Comparison of ENCODE assay signal across 18 cellular contexts in the genomic region with DNA sequence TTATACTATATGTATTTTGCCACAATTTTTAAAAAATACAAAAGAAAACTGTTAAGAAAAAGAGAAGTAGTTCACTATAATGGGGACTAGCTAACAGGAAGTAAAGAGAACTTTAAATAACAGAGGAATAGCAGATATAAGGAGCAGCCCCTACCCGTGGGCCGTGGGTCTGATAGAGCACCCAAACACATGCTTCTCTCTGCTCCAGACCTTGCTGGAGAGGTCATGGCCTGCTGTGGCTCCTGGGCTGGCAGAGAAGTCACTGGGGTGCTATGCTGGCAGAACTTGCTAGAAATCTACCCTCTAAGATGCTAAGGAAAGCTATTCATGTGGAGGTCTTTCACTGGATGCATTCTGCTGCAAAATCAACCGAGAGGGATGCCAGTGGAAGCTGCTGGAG. TPM values are rescaled to one million over a fixed set of nuclear protein-coding genes. Genes with fewer than 3 reads are reported as not detected.
A peak's percentile ranks its signal among the peaks of the same experiment; 100 is the strongest.
DNase-seq lines count a peak whose midpoint lies in the region; TF ChIP-seq lines count a peak whose summit lies in the region.
"Had no signal": no experiment of that assay in that cellular context is flagged by ENCODE, and none has a peak within 500 bp of the region (broad histone marks: within the 10 kb centered on the region; RNA-seq: fewer than 3 reads in every experiment).

No MANE protein-coding gene starts in this region.

- H3K4me3 ChIP-seq in Karpas-422 (ENCODE audit: low read length): peak overlapping the region; percentile 29
- no peak overlapping the region for H3K4me3 ChIP-seq in neutrophil (ENCODE audit: low read depth in 1 of 2, low read length in 1 of 2)

- peak overlapping the region; percentile 56 for H3K4me3 Mint-ChIP-seq in activated CD4-positive, alpha-beta T cell treated with anti-CD3 and anti-CD28 coated beads, Interleukin-2, amount 10 ng/mL, durations not matched to agents 7 days and 5 days
- peak overlapping the region; percentile 73 for H3K4me3 Mint-ChIP-seq in activated T-helper 1 cell treated with anti-CD3 and anti-CD28 coated beads, Interleukin-12 subunit alpha, Interleukin-12 subunit beta, Interleukin-2, Interleukin-4 antibody, amounts not matched to agents 30 ng/mL and 10 ng/mL and 1 ng/mL, durations not matched to agents 14 hours and 24 hours and 36 hours
- H3K4me3 Mint-ChIP-seq: type B pancreatic cell had no signal

- H3K9me2 ChIP-seq in Karpas-422 (replicated peaks; ENCODE audit: insufficient read depth, low read length): no peaks in the 10 kb centered on the region

- H3K36me3 ChIP-seq in Karpas-422 (ENCODE audit: insufficient read depth, low read length) (peaks cover 12% of the 10 kb centered on the region; the same call in 1 of the 2 replicates), neutrophil (no peaks in the 10 kb centered on the region)

- peak overlapping the region; percentile 52 for H3K9ac ChIP-seq in Karpas-422 (ENCODE audit: low read length)

- POLR2A ChIA-PET in activated CD4-positive, alpha-beta T cell treated with anti-CD3 and anti-CD28 coated beads, Interleukin-2, amount 10 ng/mL, durations not matched to agents 7 days and 5 days (lab: Charles Lee): no interaction called here

- intact Hi-C loops in activated T-helper 1 cell treated with anti-CD3 and anti-CD28 coated beads, Interleukin-12 subunit alpha, Interleukin-12 subunit beta, Interleukin-2, Interleukin-4 antibody, amounts not matched to agents 30 ng/mL and 10 ng/mL and 1 ng/mL, durations not matched to agents 14 hours and 24 hours and 36 hours (cut with micrococcal nuclease): no loop called here

- peak overlapping the region; percentile 68 for H3K27ac ChIP-seq in Karpas-422 (ENCODE audit: low read length)
- peak overlapping the region; percentile 86 for H3K27ac ChIP-seq in neutrophil
- H3K27ac ChIP-seq: HL-60, RWPE1 had no signal

- peak overlapping the region; percentile 71 for H3K27ac Mint-ChIP-seq in activated CD4-positive, alpha-beta T cell treated with anti-CD3 and anti-CD28 coated beads, Interleukin-2, amount 10 ng/mL, durations not matched to agents 7 days and 5 days
- H3K27ac Mint-ChIP-seq in activated T-helper 1 cell treated with anti-CD3 and anti-CD28 coated beads, Interleukin-12 subunit alpha, Interleukin-12 subunit beta, Interleukin-2, Interleukin-4 antibody, amounts not matched to agents 30 ng/mL and 10 ng/mL and 1 ng/mL, durations not matched to agents 14 hours and 24 hours and 36 hours: peak overlapping the region; percentile 85
- H3K27ac Mint-ChIP-seq: type B pancreatic cell had no signal

- peaks cover 74% of the 10 kb centered on the region for H3K36me3 Mint-ChIP-seq in activated CD4-positive, alpha-beta T cell treated with anti-CD3 and anti-CD28 coated beads, Interleukin-2, amount 10 ng/mL, durations not matched to agents 7 days and 5 days (ENCODE audit: low read depth)
- peaks cover 22% of the 10 kb centered on the region for H3K36me3 Mint-ChIP-seq in activated T-helper 1 cell treated with anti-CD3 and anti-CD28 coated beads, Interleukin-12 subunit alpha, Interleukin-12 subunit beta, Interleukin-2, Interleukin-4 antibody, amounts not matched to agents 30 ng/mL and 10 ng/mL and 1 ng/mL, durations not matched to agents 14 hours and 24 hours and 36 hours (ENCODE audit: low read depth)
- H3K36me3 Mint-ChIP-seq: type B pancreatic cell had no signal

- H3K4me2 ChIP-seq in Karpas-422 (ENCODE audit: low read depth, low read length, poor library complexity, severe bottlenecking): peak overlapping the region; percentile 65

- no peaks in the 10 kb centered on the region for H3K9me3 Mint-ChIP-seq in activated CD4-positive, alpha-beta T cell treated with anti-CD3 and anti-CD28 coated beads, Interleukin-2, amount 10 ng/mL, durations not matched to agents 7 days and 5 days
- H3K9me3 Mint-ChIP-seq in activated T-helper 1 cell treated with anti-CD3 and anti-CD28 coated beads, Interleukin-12 subunit alpha, Interleukin-12 subunit beta, Interleukin-2, Interleukin-4 antibody, amounts not matched to agents 30 ng/mL and 10 ng/mL and 1 ng/mL, durations not matched to agents 14 hours and 24 hours and 36 hours: no peaks in the 10 kb centered on the region
- H3K9me3 Mint-ChIP-seq: type B pancreatic cell had no signal

- no peak for TF ChIP-seq CTCF in neutrophil (IDR thresholded peaks at IDR 0.05)

- DNase-seq in activated CD4-positive, alpha-beta T cell treated with anti-CD3 and anti-CD28 coated beads, Interleukin-2, amount 10 ng/mL, durations not matched to agents 7 days and 5 days: no peak
- no peak for DNase-seq in activated CD4-positive, alpha-beta T cell treated with anti-CD3 and anti-CD28 coated beads, Interleukin-2, amount 50 U/mL, for 1 hour
- DNase-seq in Karpas-422 (peak; percentile 59), HuH-7 (ENCODE audit: low spot score) (no peak), NCI-H2196 (lab: John Stamatoyannopoulos, UW; ENCODE audit: unreplicated experiment) (no peak), cerebellar cortex (ENCODE audit: low spot score) (no peak)
- no peak for DNase-seq in activated T-helper 1 cell treated with anti-CD3 and anti-CD28 coated beads, Interleukin-12 subunit alpha, Interleukin-12 subunit beta, Interleukin-2, Interleukin-4 antibody, amounts not matched to agents 30 ng/mL and 10 ng/mL and 1 ng/mL, durations not matched to agents 14 hours and 24 hours and 36 hours (ENCODE audit: low spot score)
- DNase-seq: amygdala, erythroblast, mesendoderm, NCI-H187 treated with DMSO at 0.1 percent for 48 hours, NCI-H524 treated with DMSO at 0.1 percent for 48 hours, right cardiac atrium, T-helper 9 cell had no signal

- CTCF ChIA-PET in activated CD4-positive, alpha-beta T cell treated with anti-CD3 and anti-CD28 coated beads, Interleukin-2, amount 10 ng/mL, durations not matched to agents 7 days and 5 days (lab: Charles Lee): interaction anchor here (0.7 to 2.8 kb wide), 8 partner anchors 11 to 92 kb away, joined by 3 to 13 read pairs (median 4); a partner anchor contains a TSS

- peak overlapping the region; percentile 10; the same call in 1 of the 2 replicates for H2AFZ ChIP-seq in Karpas-422 (ENCODE audit: low read length)

- peaks cover 17% of the 10 kb centered on the region; the same call in 1 of the 2 replicates for H3K79me2 ChIP-seq in Karpas-422 (ENCODE audit: low read length)

- H3K9me3 ChIP-seq in Karpas-422 (ENCODE audit: low read length) (no peaks in the 10 kb centered on the region; the same call in 1 of the 2 replicates), neutrophil (no peaks in the 10 kb centered on the region)

- H4K20me1 ChIP-seq in Karpas-422 (ENCODE audit: insufficient read depth, low read depth, low read length): no peaks in the 10 kb centered on the region

- H3K4me1 Mint-ChIP-seq in activated CD4-positive, alpha-beta T cell treated with anti-CD3 and anti-CD28 coated beads, Interleukin-2, amount 10 ng/mL, durations not matched to agents 7 days and 5 days: peaks cover 95% of the 10 kb centered on the region
- H3K4me1 Mint-ChIP-seq in activated T-helper 1 cell treated with anti-CD3 and anti-CD28 coated beads, Interleukin-12 subunit alpha, Interleukin-12 subunit beta, Interleukin-2, Interleukin-4 antibody, amounts not matched to agents 30 ng/mL and 10 ng/mL and 1 ng/mL, durations not matched to agents 14 hours and 24 hours and 36 hours (ENCODE audit: low read depth): peaks cover 93% of the 10 kb centered on the region

- H3K27me3 Mint-ChIP-seq in activated CD4-positive, alpha-beta T cell treated with anti-CD3 and anti-CD28 coated beads, Interleukin-2, amount 10 ng/mL, durations not matched to agents 7 days and 5 days: no peaks in the 10 kb centered on the region
- H3K27me3 Mint-ChIP-seq in activated T-helper 1 cell treated with anti-CD3 and anti-CD28 coated beads, Interleukin-12 subunit alpha, Interleukin-12 subunit beta, Interleukin-2, Interleukin-4 antibody, amounts not matched to agents 30 ng/mL and 10 ng/mL and 1 ng/mL, durations not matched to agents 14 hours and 24 hours and 36 hours (ENCODE audit: insufficient read depth): no peaks in the 10 kb centered on the region
- H3K27me3 Mint-ChIP-seq: type B pancreatic cell had no signal

- H3K27me3 ChIP-seq in Karpas-422 (ENCODE audit: low read length) (no peaks in the 10 kb centered on the region), neutrophil (no peaks in the 10 kb centered on the region)

- peaks cover 90% of the 10 kb centered on the region for H3K4me1 ChIP-seq in Karpas-422 (ENCODE audit: low read length)
- peaks cover 82 to 94% of the 10 kb centered on the region in 2 experiments for H3K4me1 ChIP-seq in neutrophil (ENCODE audit: control insufficient read depth in 1 of 2, insufficient read depth in 1 of 2, low read depth in 1 of 2, low read length in 1 of 2)

RNA-seq across cellular contexts. Expression of a gene that starts 10.0 kb away (rescaled TPM):
- 100 to 1,000 TPM; 167 to 184 TPM for total RNA-seq in activated CD4-positive, alpha-beta T cell treated with anti-CD3 and anti-CD28 coated beads, Interleukin-2, amount 10 ng/mL, durations not matched to agents 7 days and 5 days
- total RNA-seq in Karpas-422 (2014; rRNA removed; shearing (Covaris generic); ENCODE audit: low replicate concordance): 34.5 and 58.7 TPM in 2 replicates
- total RNA-seq in activated T-helper 1 cell treated with anti-CD3 and anti-CD28 coated beads, Interleukin-12 subunit alpha, Interleukin-12 subunit beta, Interleukin-2, Interleukin-4 antibody, amounts not matched to agents 30 ng/mL and 10 ng/mL and 1 ng/mL, durations not matched to agents 14 hours and 24 hours and 36 hours: 214 and 219 TPM in 2 replicates
